In genomic region chr7:140209866-140210609, GRCh38 we compare ENCODE assay signal across 8 cellular contexts.
DNase-seq lines count a peak whose midpoint lies in the region; ATAC-seq lines count a peak whose summit lies in the region.

No MANE protein-coding gene starts in this region.

- H3K27me3 Mint-ChIP-seq in central memory CD8-positive, alpha-beta T cell, result no peaks in the 10 kb centered on the region

- peaks cover 42% of the 10 kb centered on the region for H3K4me1 Mint-ChIP-seq in central memory CD8-positive, alpha-beta T cell

- no peaks in the 10 kb centered on the region for H3K9me3 Mint-ChIP-seq in central memory CD8-positive, alpha-beta T cell

- H3K36me3 Mint-ChIP-seq in central memory CD8-positive, alpha-beta T cell (ENCODE audit: insufficient read depth), result peaks cover 1% of the 10 kb centered on the region

- ATAC-seq in GM18499 (IDR thresholded peaks at IDR 0.05; ENCODE audit: insufficient read depth, unreplicated experiment) (peak; percentile 68), GM21825 (IDR thresholded peaks at IDR 0.05; ENCODE audit: unreplicated experiment) (peak; percentile 88)
- ATAC-seq in central memory CD8-positive, alpha-beta T cell (replicated peaks; ENCODE audit: extremely low read depth, poor library complexity, severe bottlenecking), result peak; percentile 85
- ATAC-seq in stimulated activated naive CD8-positive, alpha-beta T cell treated with anti-CD3 and anti-CD28 coated beads, Interleukin-15, Interleukin-2, amounts not matched to agents 100 U/mL and 50 U/mL, for 24 hours, result peak; percentile 58

- peak overlapping the region; percentile 63 for H3K4me3 Mint-ChIP-seq in central memory CD8-positive, alpha-beta T cell

- no peak overlapping the region for H3K27ac ChIP-seq in effector memory CD4-positive, alpha-beta T cell (ENCODE audit: insufficient read depth, low read length, poor library complexity, severe bottlenecking)

- H3K4me3 ChIP-seq in effector memory CD4-positive, alpha-beta T cell (ENCODE audit: insufficient read depth, low read depth, low read length, poor library complexity, severe bottlenecking), result no peak overlapping the region

- peak overlapping the region; percentile 81 for H3K27ac Mint-ChIP-seq in central memory CD8-positive, alpha-beta T cell (ENCODE audit: low read depth)

- DNase-seq in NAMALWA (ENCODE audit: low spot score) (peak; percentile 93), NCI-H82 treated with DMSO at 0.1 percent for 48 hours (lab: John Stamatoyannopoulos, UW; ENCODE audit: unreplicated experiment) (no peak), RKO (ENCODE audit: low spot score) (no peak)
- DNase-seq in central memory CD8-positive, alpha-beta T cell (ENCODE audit: low spot score in 2 of 2), result peak in 1 of 2 donors; percentile 45
- DNase-seq in stimulated activated naive CD8-positive, alpha-beta T cell treated with anti-CD3 and anti-CD28 coated beads, Interleukin-15, Interleukin-2, amounts not matched to agents 100 U/mL and 50 U/mL, for 24 hours, result peak; percentile 49
- no peak for DNase-seq in effector memory CD4-positive, alpha-beta T cell

- peaks cover 13% of the 10 kb centered on the region for H3K4me1 ChIP-seq in effector memory CD4-positive, alpha-beta T cell (ENCODE audit: control insufficient read depth, insufficient read depth, low read length, poor library complexity, severe bottlenecking)

- H3K9me3 ChIP-seq in effector memory CD4-positive, alpha-beta T cell (ENCODE audit: control insufficient read depth, low read length), result no peaks in the 10 kb centered on the region

- no peaks in the 10 kb centered on the region for H3K36me3 ChIP-seq in effector memory CD4-positive, alpha-beta T cell (ENCODE audit: control insufficient read depth, insufficient read depth, low read length)

- no peaks in the 10 kb centered on the region for H3K27me3 ChIP-seq in effector memory CD4-positive, alpha-beta T cell (replicated peaks; ENCODE audit: control insufficient read depth, insufficient read depth, low read length, poor library complexity, severe bottlenecking)

Comparison
In these comparisons a context has a peak if more than half of its experiments do, and no peak if none do; other contexts are left out.
1. DNase-seq: peak in NAMALWA (single experiment) and stimulated activated naive CD8-positive, alpha-beta T cell treated with anti-CD3 and anti-CD28 coated beads, Interleukin-15, Interleukin-2, amounts not matched to agents 100 U/mL and 50 U/mL, for 24 hours (single experiment); none in NCI-H82 treated with DMSO at 0.1 percent for 48 hours (single experiment), RKO (single experiment) and effector memory CD4-positive, alpha-beta T cell (0 of 3).
2. Peak in every context shown above with its lines, with median percentiles within 50 percentile points of each other: ATAC-seq.